ENCODE assay signal across 10 cellular contexts in genomic region chr12:111443086-111443485, GRCh38. TPM values are rescaled to one million over a fixed set of nuclear protein-coding genes. Genes with fewer than 3 reads are reported as not detected.
DNase-seq lines count a peak whose midpoint lies in the region; ATAC-seq and TF ChIP-seq lines count a peak whose summit lies in the region.
"Had no signal": no experiment of that assay in that cellular context is flagged by ENCODE, and none has a peak within 500 bp of the region (broad histone marks: within the 10 kb centered on the region; RNA-seq: fewer than 3 reads in every experiment).

No MANE protein-coding gene starts in this region.

- no peak for ATAC-seq in activated CD4-positive, alpha-beta T cell treated with anti-CD3 and anti-CD28 coated beads for 36 hours
- no peak for ATAC-seq in stimulated activated effector memory CD8-positive, alpha-beta T cell treated with anti-CD3 and anti-CD28 coated beads, Interleukin-12 subunit alpha, Interleukin-12 subunit beta, amount 100 ng/mL, for 72 hours
- ATAC-seq: A549 had no signal

- H3K27me3 Mint-ChIP-seq in activated CD4-positive, alpha-beta T cell treated with anti-CD3 and anti-CD28 coated beads for 36 hours, result no peaks in the 10 kb centered on the region

- peaks cover 31% of the 10 kb centered on the region for H3K36me3 ChIP-seq in right atrium auricular region

- H3K4me1 ChIP-seq in right atrium auricular region, result peaks cover 4 to 95% of the 10 kb centered on the region in 2 donors

- no peak for TF ChIP-seq CTCF in right atrium auricular region (IDR thresholded peaks at IDR 0.05)

- H3K27ac ChIP-seq in right atrium auricular region, result peak overlapping the region; percentile 24 to 84
- H3K27ac ChIP-seq: A549 had no signal

- CTCF ChIA-PET in activated CD4-positive, alpha-beta T cell treated with anti-CD3 and anti-CD28 coated beads for 36 hours (lab: Charles Lee), result interaction anchor here (1.7 to 24.4 kb wide), 6 partner anchors 8 to 87 kb away, joined by 6 to 890 read pairs (median 10); partner anchors contain the start of gene SH2B3

- H3K4me3 ChIP-seq in right atrium auricular region, result no peak overlapping the region
- H3K4me3 ChIP-seq: A549, left lung had no signal

- POLR2A ChIA-PET in activated CD4-positive, alpha-beta T cell treated with anti-CD3 and anti-CD28 coated beads for 36 hours (lab: Charles Lee), result interaction anchor here (0.5 to 2.3 kb wide), 5 partner anchors 8 to 63 kb away, joined by 3 to 17 read pairs (median 3); no protein-coding TSS in a partner anchor

- intact Hi-C loops in activated CD4-positive, alpha-beta T cell treated with anti-CD3 and anti-CD28 coated beads for 36 hours (cut with DNase I, micrococcal nuclease), result loop anchor here in 1 of 2 experiments (1.0 kb wide), 1 partner anchor 8 kb away; no protein-coding TSS in a partner anchor

- H3K9me3 Mint-ChIP-seq in activated CD4-positive, alpha-beta T cell treated with anti-CD3 and anti-CD28 coated beads for 36 hours (ENCODE audit: low read depth), result no peaks in the 10 kb centered on the region
- no peaks in the 10 kb centered on the region for H3K9me3 Mint-ChIP-seq in stimulated activated effector memory CD8-positive, alpha-beta T cell treated with anti-CD3 and anti-CD28 coated beads, Interleukin-12 subunit alpha, Interleukin-12 subunit beta, amount 100 ng/mL, for 72 hours

- no peaks in the 10 kb centered on the region for H3K27me3 ChIP-seq in right atrium auricular region
- H3K27me3 ChIP-seq: left lung had no signal

- DNase-seq in activated CD4-positive, alpha-beta T cell treated with anti-CD3 and anti-CD28 coated beads for 36 hours, result peak; percentile 6
- DNase-seq in activated CD4-positive, alpha-beta T cell treated with anti-CD3 and anti-CD28 coated beads for 4 hours, result no peak
- DNase-seq in activated CD8-positive, alpha-beta memory T cell treated with anti-CD3 and anti-CD28 coated beads, Interleukin-2, amount 50 U/mL, for 4 hours, result peak; percentile 15
- DNase-seq in right atrium auricular region (ENCODE audit: low spot score), result no peak
- no peak for DNase-seq in stimulated activated effector memory CD8-positive, alpha-beta T cell treated with anti-CD3 and anti-CD28 coated beads, Interleukin-12 subunit alpha, Interleukin-12 subunit beta, amount 100 ng/mL, for 72 hours (ENCODE audit: low spot score in 2 of 2)
- no peak for DNase-seq in NCI-H748 (lab: John Stamatoyannopoulos, UW; ENCODE audit: unreplicated experiment)
- no peak for DNase-seq in anterior cingulate cortex (lab: John Stamatoyannopoulos, UW)
- DNase-seq in NAMALWA (ENCODE audit: low spot score), result no peak

- H3K4me1 Mint-ChIP-seq in activated CD4-positive, alpha-beta T cell treated with anti-CD3 and anti-CD28 coated beads for 36 hours, result peaks cover 73% of the 10 kb centered on the region
- H3K4me1 Mint-ChIP-seq in stimulated activated effector memory CD8-positive, alpha-beta T cell treated with anti-CD3 and anti-CD28 coated beads, Interleukin-12 subunit alpha, Interleukin-12 subunit beta, amount 100 ng/mL, for 72 hours, result peaks cover 94% of the 10 kb centered on the region

- no peaks in the 10 kb centered on the region for H3K9me3 ChIP-seq in right atrium auricular region
- H3K9me3 ChIP-seq: A549, left lung had no signal

- peak overlapping the region; percentile 71 for H3K27ac Mint-ChIP-seq in activated CD4-positive, alpha-beta T cell treated with anti-CD3 and anti-CD28 coated beads for 36 hours
- peak overlapping the region; percentile 89 for H3K27ac Mint-ChIP-seq in stimulated activated effector memory CD8-positive, alpha-beta T cell treated with anti-CD3 and anti-CD28 coated beads, Interleukin-12 subunit alpha, Interleukin-12 subunit beta, amount 100 ng/mL, for 72 hours

- peaks cover 38% of the 10 kb centered on the region for H3K36me3 Mint-ChIP-seq in activated CD4-positive, alpha-beta T cell treated with anti-CD3 and anti-CD28 coated beads for 36 hours (ENCODE audit: low read depth)
- H3K36me3 Mint-ChIP-seq in stimulated activated effector memory CD8-positive, alpha-beta T cell treated with anti-CD3 and anti-CD28 coated beads, Interleukin-12 subunit alpha, Interleukin-12 subunit beta, amount 100 ng/mL, for 72 hours, result peaks cover 78% of the 10 kb centered on the region

- peak overlapping the region; percentile 16 for H3K4me3 Mint-ChIP-seq in activated CD4-positive, alpha-beta T cell treated with anti-CD3 and anti-CD28 coated beads for 36 hours
- H3K4me3 Mint-ChIP-seq in stimulated activated effector memory CD8-positive, alpha-beta T cell treated with anti-CD3 and anti-CD28 coated beads, Interleukin-12 subunit alpha, Interleukin-12 subunit beta, amount 100 ng/mL, for 72 hours, result peak overlapping the region; percentile 60

RNA-seq across cellular contexts. Expression of gene SH2B3, which starts 37.4 kb away (rescaled TPM):
- 10 to 100 TPM; 29.2 to 32.7 TPM for total RNA-seq in activated CD4-positive, alpha-beta T cell treated with anti-CD3 and anti-CD28 coated beads for 36 hours
- total RNA-seq in right atrium auricular region, result 10 to 100 TPM; 42.6 to 47.4 TPM

Comparison
In these comparisons a context has a peak if more than half of its experiments do, and no peak if none do; other contexts are left out.
1. DNase-seq: peak in activated CD4-positive, alpha-beta T cell treated with anti-CD3 and anti-CD28 coated beads for 36 hours (single experiment) and activated CD8-positive, alpha-beta memory T cell treated with anti-CD3 and anti-CD28 coated beads, Interleukin-2, amount 50 U/mL, for 4 hours (single experiment); none in activated CD4-positive, alpha-beta T cell treated with anti-CD3 and anti-CD28 coated beads for 4 hours (0 of 2), right atrium auricular region (single experiment), stimulated activated effector memory CD8-positive, alpha-beta T cell treated with anti-CD3 and anti-CD28 coated beads, Interleukin-12 subunit alpha, Interleukin-12 subunit beta, amount 100 ng/mL, for 72 hours (0 of 2), NCI-H748 (single experiment), anterior cingulate cortex (0 of 58) and NAMALWA (single experiment).